ENCODE assay signal across 13 cellular contexts in genomic region chr10:123891147-123892011, GRCh38. TPM values are rescaled to one million over a fixed set of nuclear protein-coding genes. Genes with fewer than 3 reads are reported as not detected.
DNase-seq lines count a peak whose midpoint lies in the region; ATAC-seq, FAIRE-seq and TF ChIP-seq lines count a peak whose summit lies in the region.
"Had no signal": no experiment of that assay in that cellular context is flagged by ENCODE, and none has a peak within 500 bp of the region (broad histone marks: within the 10 kb centered on the region; RNA-seq: fewer than 3 reads in every experiment).

Gene CPXM2 (minus strand): TSS chr10:123891807. CDS start chr10:123891659, 148 bp downstream.

- peaks cover 0 to 28% of the 10 kb centered on the region in 2 donors for H3K4me1 ChIP-seq in ascending aorta
- H3K4me1 ChIP-seq in psoas muscle: no peaks in the 10 kb centered on the region
- H3K4me1 ChIP-seq: BLaER1 had no signal

- H3K27me3 ChIP-seq in ascending aorta (no peaks in the 10 kb centered on the region), psoas muscle (ENCODE audit: insufficient read depth in 3 of 3, low read length in 2 of 3) (peaks cover 0 to 39% (median 0%) of the 10 kb centered on the region in 3 donors)
- H3K27me3 ChIP-seq: BLaER1 had no signal

- CTCF ChIA-PET in AG04449 (lab: Yijun Ruan, JAX): interaction anchor here (1.3 to 1.6 kb wide), 2 partner anchors 41 to 309 kb away, joined by 3 to 4 read pairs; no protein-coding TSS in a partner anchor

- H3K9me3 ChIP-seq in ascending aorta (no peaks in the 10 kb centered on the region), iPS-18c (ENCODE audit: control insufficient read depth, insufficient read depth, low read length) (no peaks in the 10 kb centered on the region), psoas muscle (no peaks in the 10 kb centered on the region)
- H3K9me3 ChIP-seq: BLaER1 had no signal

- TF ChIP-seq CTCF in AG04449 (IDR thresholded peaks at IDR 0.05; ENCODE audit: insufficient read depth, low read length, missing control alignments) (no peak), ascending aorta (IDR thresholded peaks at IDR 0.05) (peak in 1 of 3 experiments; percentile 14), psoas muscle (IDR thresholded peaks at IDR 0.05) (no peak)

- intact Hi-C loops in ascending aorta (cut with DNase I) (loop anchor here (2.0 to 10.0 kb wide), 8 partner anchors 27 to 523 kb away; partner anchors contain the start of gene OAT), psoas muscle (cut with DNase I) (no loop called here)

- 3 to 6% (median 4%) methylated on average over 47 to 79 of the region's 79 CpGs for WGBS in psoas muscle, 3 donors

- peak within 1 kb of the TSS; percentile 52 for H3K4me3 ChIP-seq in AG04449 (ENCODE audit: low read depth, low read length)
- peak within 1 kb of the TSS; percentile 72 to 93 for H3K4me3 ChIP-seq in ascending aorta
- peak within 1 kb of the TSS; percentile 53 for H3K4me3 ChIP-seq in iPS-18c (ENCODE audit: insufficient read depth, low read depth, low read length)
- H3K4me3 ChIP-seq in psoas muscle: peak within 1 kb of the TSS; percentile 55
- H3K4me3 ChIP-seq: BLaER1 had no signal

- H3K27ac ChIP-seq in ascending aorta: peak within 1 kb of the TSS; percentile 99
- H3K27ac ChIP-seq in psoas muscle: no peak within 1 kb of the TSS
- H3K27ac ChIP-seq: BLaER1, VCaP had no signal

- no peak for DNase-seq in AG04449 (ENCODE audit: low read depth, low spot score)
- DNase-seq in ascending aorta (ENCODE audit: low spot score in 2 of 2): peak in 1 of 2 donors; percentile 67
- peak in 1 of 2 donors; percentile 46 for DNase-seq in psoas muscle
- DNase-seq in urothelium cell line (ENCODE audit: low spot score): no peak
- DNase-seq in NOMO-1 treated with DMSO at 0.1 percent for 48 hours (lab: John Stamatoyannopoulos, UW; ENCODE audit: unreplicated experiment): no peak
- DNase-seq: activated naive CD4-positive, alpha-beta T cell; effector CD8-positive, alpha-beta T cell had no signal

- ATAC-seq in psoas muscle (peak in 2 of 4 donors; percentile 22 to 30), GM19324 (IDR thresholded peaks at IDR 0.05; ENCODE audit: low FRiP score, unreplicated experiment) (no peak), HG02938 (IDR thresholded peaks at IDR 0.05; ENCODE audit: unreplicated experiment) (no peak)

- H3K36me3 ChIP-seq in ascending aorta: no peaks in the 10 kb centered on the region
- no peaks in the 10 kb centered on the region for H3K36me3 ChIP-seq in psoas muscle (ENCODE audit: insufficient read depth in 1 of 2, low read depth in 1 of 2)
- H3K36me3 ChIP-seq: BLaER1 had no signal

- POLR2A ChIA-PET in AG04449 (lab: Yijun Ruan, JAX): interaction anchor here (0.6 kb wide), 1 partner anchor 41 kb away, joined by 3 read pairs; no protein-coding TSS in a partner anchor

- FAIRE-seq in urothelium cell line (lab: Jason Lieb, UNC): no peak
- FAIRE-seq: RCC 7860 had no signal

RNA-seq across cellular contexts. Expression of gene CPXM2, which starts in this region (rescaled TPM):
- total RNA-seq in ascending aorta (125 TPM), psoas muscle (1 to 10 TPM; 1.1 to 5.2 (median 2.5) TPM)
- polyA plus RNA-seq in psoas muscle: 1 to 10 TPM in 1 of 3 donors, under 1 TPM in 2; 0.78 to 1.4 (median 0.83) TPM

Comparison
In these comparisons a context has a peak if more than half of its experiments do, and no peak if none do; other contexts are left out.
1. RNA of gene CPXM2 (total RNA-seq): 125 TPM in ascending aorta (single experiment); 1.1 to 5.2 TPM in psoas muscle; every median in the first group is over 10 times any median in the second.
2. Peak in every context shown above with its lines, with median percentiles within 50 percentile points of each other: H3K4me3 ChIP-seq.